In the genomic region with DNA sequence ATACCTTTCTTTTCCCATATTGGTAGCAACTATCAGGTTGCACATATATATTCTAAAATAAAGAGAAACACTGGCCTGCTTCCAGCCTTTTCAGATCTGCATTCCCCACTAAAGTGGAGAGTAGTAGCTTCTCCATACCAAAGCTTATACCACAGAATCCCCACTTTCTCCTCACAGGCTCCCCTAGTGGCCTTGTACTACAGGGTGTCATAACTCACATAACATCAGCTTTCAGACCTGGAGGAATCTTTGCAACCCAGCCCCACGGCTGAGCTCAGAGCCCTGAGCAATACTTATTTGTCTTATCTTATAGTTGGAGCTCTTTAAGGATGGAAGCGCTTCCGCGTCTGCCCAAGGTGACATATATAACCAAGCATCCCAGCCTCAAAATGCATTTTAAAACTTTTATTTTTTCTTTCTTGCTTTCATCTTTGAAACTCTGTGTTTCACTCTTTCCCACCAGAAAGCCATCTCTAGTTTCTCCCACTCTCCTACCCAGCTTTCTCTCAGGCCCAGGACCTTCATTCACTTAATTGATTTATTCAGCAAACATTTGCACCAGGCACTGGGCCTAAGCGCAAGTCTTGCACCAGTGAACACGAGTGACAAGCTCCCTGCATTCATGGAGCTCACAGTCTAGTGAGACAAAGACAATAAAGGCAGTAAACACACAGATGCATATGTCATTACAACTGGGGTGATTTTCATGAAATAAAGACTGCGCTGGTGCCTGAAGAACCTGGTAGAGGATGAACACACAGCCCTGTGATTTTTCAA, we compare ENCODE assay signal across 9 cellular contexts.
DNase-seq lines count a peak whose midpoint lies in the region; TF ChIP-seq lines count a peak whose summit lies in the region.
"Had no signal": no experiment of that assay in that cellular context is flagged by ENCODE, and none has a peak within 500 bp of the region (broad histone marks: within the 10 kb centered on the region; RNA-seq: fewer than 3 reads in every experiment).

No MANE protein-coding gene starts in this region.

- POLR2A ChIA-PET in BJ (lab: Charles Lee): no interaction called here

- H3K4me1 ChIP-seq in suprapubic skin: no peaks in the 10 kb centered on the region
- H3K4me1 ChIP-seq in sigmoid colon: peaks cover 0 to 10% (median 0%) of the 10 kb centered on the region in 4 donors

- CTCF ChIA-PET in BJ (lab: Yijun Ruan, JAX): interaction anchor here (0.9 kb wide), 1 partner anchor 24 kb away, joined by 3 read pairs; no protein-coding TSS in a partner anchor

- H3K9me3 ChIP-seq in suprapubic skin (no peaks in the 10 kb centered on the region), sigmoid colon (no peaks in the 10 kb centered on the region)

- H3K27me3 ChIP-seq in BJ (ENCODE audit: control insufficient read depth, insufficient read depth, low read length) (no peaks in the 10 kb centered on the region), suprapubic skin (no peaks in the 10 kb centered on the region), sigmoid colon (no peaks in the 10 kb centered on the region)

- TF ChIP-seq CTCF in BJ (IDR thresholded peaks at IDR 0.05; ENCODE audit: insufficient read depth, low read depth, low read length) (peak; percentile 39), HFF-Myc (IDR thresholded peaks at IDR 0.05; ENCODE audit: low read depth, low read length, missing control alignments) (peak; percentile 37), suprapubic skin (IDR thresholded peaks at IDR 0.05) (no peak), sigmoid colon (IDR thresholded peaks at IDR 0.05) (no peak)

- intact Hi-C loops in sigmoid colon (cut with DNase I): no loop called here

- no peaks in the 10 kb centered on the region for H3K36me3 ChIP-seq in BJ (ENCODE audit: control insufficient read depth, insufficient read depth, low read length)
- H3K36me3 ChIP-seq in suprapubic skin: no peaks in the 10 kb centered on the region
- H3K36me3 ChIP-seq in sigmoid colon: no peaks in the 10 kb centered on the region

- H3K27ac ChIP-seq in suprapubic skin (no peak overlapping the region), sigmoid colon (no peak overlapping the region)

- no peak overlapping the region for H3K4me3 ChIP-seq in BJ (ENCODE audit: low read depth, low read length)
- no peak overlapping the region for H3K4me3 ChIP-seq in HFF-Myc (replicated peaks; ENCODE audit: low read depth, low read length)
- no peak overlapping the region for H3K4me3 ChIP-seq in suprapubic skin
- no peak overlapping the region for H3K4me3 ChIP-seq in sigmoid colon

- 81% methylated on average over 7 of the region's 7 CpGs for WGBS in suprapubic skin
- 79 to 82% methylated on average over 7 of the region's 7 CpGs for WGBS in sigmoid colon, 2 donors

- no peak for TF ChIP-seq POLR2A in suprapubic skin (IDR thresholded peaks at IDR 0.05)
- no peak for TF ChIP-seq POLR2A in sigmoid colon (IDR thresholded peaks at IDR 0.05)

- DNase-seq in BJ (ENCODE audit: low read depth): no peak
- no peak for DNase-seq in HFF-Myc (ENCODE audit: extremely low read depth, low read depth)
- peak; percentile 79 for DNase-seq in SK-N-DZ (ENCODE audit: low spot score)
- DNase-seq in iPS DF 4.7 (ENCODE audit: extremely low read depth, low spot score): peak; percentile 33
- no peak for DNase-seq in NCI-H446 treated with DMSO at 0.1 percent for 48 hours (lab: John Stamatoyannopoulos, UW)
- DNase-seq in suprapubic skin (ENCODE audit: low spot score in 2 of 2): no peak
- no peak for DNase-seq in sigmoid colon
- DNase-seq in NCI-H2107 treated with DMSO at 0.1 percent for 48 hours (lab: John Stamatoyannopoulos, UW; ENCODE audit: unreplicated experiment): no peak
- DNase-seq: stimulated activated CD4-positive, alpha-beta T cell treated with anti-CD3 and anti-CD28 coated beads, Interleukin-2, amount 100 ng/mL, for 24 hours had no signal

- TF ChIP-seq EP300 in suprapubic skin (IDR thresholded peaks at IDR 0.05) (no peak), sigmoid colon (IDR thresholded peaks at IDR 0.05) (no peak)

Comparison
In these comparisons a context has a peak if more than half of its experiments do, and no peak if none do; other contexts are left out.
1. DNase-seq: peak in SK-N-DZ (single experiment) and iPS DF 4.7 (single experiment); none in BJ (single experiment), HFF-Myc (single experiment), NCI-H446 treated with DMSO at 0.1 percent for 48 hours (single experiment), suprapubic skin (0 of 2), sigmoid colon (single experiment) and NCI-H2107 treated with DMSO at 0.1 percent for 48 hours (single experiment).
2. CTCF ChIP-seq: peak in BJ (single experiment) and HFF-Myc (single experiment); none in suprapubic skin (0 of 2) and sigmoid colon (0 of 4).